Comparison of ENCODE assay signal across 8 cellular contexts in genomic region chr19:40750285-40751064, GRCh38. TPM values are rescaled to one million over a fixed set of nuclear protein-coding genes. Genes with fewer than 3 reads are reported as not detected.
DNase-seq lines count a peak whose midpoint lies in the region; ATAC-seq lines count a peak whose summit lies in the region.

A gene with protein sequence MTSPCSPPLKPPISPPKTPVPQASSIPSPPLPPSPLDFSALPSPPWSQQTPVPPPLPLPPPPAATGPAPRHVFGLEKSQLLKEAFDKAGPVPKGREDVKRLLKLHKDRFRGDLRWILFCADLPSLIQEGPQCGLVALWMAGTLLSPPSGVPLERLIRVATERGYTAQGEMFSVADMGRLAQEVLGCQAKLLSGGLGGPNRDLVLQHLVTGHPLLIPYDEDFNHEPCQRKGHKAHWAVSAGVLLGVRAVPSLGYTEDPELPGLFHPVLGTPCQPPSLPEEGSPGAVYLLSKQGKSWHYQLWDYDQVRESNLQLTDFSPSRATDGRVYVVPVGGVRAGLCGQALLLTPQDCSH (minus strand): TSS chr19:40750477. CDS start chr19:40749803, 674 bp downstream.

- intact Hi-C loops in activated CD4-positive, alpha-beta T cell treated with anti-CD3 and anti-CD28 coated beads for 36 hours (cut with DNase I, micrococcal nuclease): loop anchor here (1.0 to 2.0 kb wide), 20 partner anchors 26 to 646 kb away; partner anchors contain the start of genes COQ8B (in 2 of the 2), NUMBL (in 2 of the 2), RAB4B (in 2 of the 2) and AKT2 (in 1 of the 2)

- CTCF ChIA-PET in activated CD4-positive, alpha-beta T cell treated with anti-CD3 and anti-CD28 coated beads for 36 hours (lab: Charles Lee): interaction anchor here (0.6 to 1.6 kb wide), 13 partner anchors 8 to 558 kb away, joined by 3 to 17 read pairs (median 4); partner anchors contain the start of genes COQ8B, EGLN2, ITPKC and RAB4B

- peak; percentile 79 for ATAC-seq in HG03442 (IDR thresholded peaks at IDR 0.05; ENCODE audit: unreplicated experiment)
- ATAC-seq in activated CD4-positive, alpha-beta T cell treated with anti-CD3 and anti-CD28 coated beads for 36 hours: peak; percentile 90

- POLR2A ChIA-PET in activated CD4-positive, alpha-beta T cell treated with anti-CD3 and anti-CD28 coated beads for 36 hours (lab: Charles Lee): interaction anchor here (0.5 to 3.7 kb wide), 11 partner anchors 16 to 578 kb away, joined by 3 to 46 read pairs (median 4); partner anchors contain the start of genes COQ8B, EGLN2, ITPKC and RAB4B

- H3K27ac Mint-ChIP-seq in activated CD4-positive, alpha-beta T cell treated with anti-CD3 and anti-CD28 coated beads for 36 hours: peak within 1 kb of the TSS; percentile 99

- peaks cover 37% of the 10 kb centered on the region for H3K36me3 Mint-ChIP-seq in activated CD4-positive, alpha-beta T cell treated with anti-CD3 and anti-CD28 coated beads for 36 hours (ENCODE audit: low read depth)

- H3K4me1 Mint-ChIP-seq in activated CD4-positive, alpha-beta T cell treated with anti-CD3 and anti-CD28 coated beads for 36 hours: peaks cover 36% of the 10 kb centered on the region

- DNase-seq in Ammon's horn (ENCODE audit: low spot score) (peak; percentile 100), GM19238 (ENCODE audit: insufficient read length, low spot score) (peak; percentile 96), NCI-H524 (lab: John Stamatoyannopoulos, UW) (peak; percentile 100), kidney glomerular epithelial cell (lab: John Stamatoyannopoulos, UW) (peak; percentile 98)
- peak; percentile 100 for DNase-seq in activated CD4-positive, alpha-beta T cell treated with anti-CD3 and anti-CD28 coated beads for 36 hours
- peak; percentile 96 to 99 for DNase-seq in stimulated activated CD4-positive, alpha-beta T cell treated with anti-CD3 and anti-CD28 coated beads, Interleukin-1b, Interleukin-23, amount 100 ng/mL, for 1 hour (ENCODE audit: low read depth in 2 of 2)

- H3K27me3 Mint-ChIP-seq in activated CD4-positive, alpha-beta T cell treated with anti-CD3 and anti-CD28 coated beads for 36 hours: no peaks in the 10 kb centered on the region

- no peaks in the 10 kb centered on the region for H3K9me3 Mint-ChIP-seq in activated CD4-positive, alpha-beta T cell treated with anti-CD3 and anti-CD28 coated beads for 36 hours (ENCODE audit: low read depth)

- peak within 1 kb of the TSS; percentile 81 for H3K4me3 Mint-ChIP-seq in activated CD4-positive, alpha-beta T cell treated with anti-CD3 and anti-CD28 coated beads for 36 hours

- peak within 1 kb of the TSS; percentile 98 for H3K27ac ChIP-seq in cingulate gyrus (ENCODE audit: low read depth, low read length)

RNA-seq across cellular contexts. Expression of the gene that starts here (rescaled TPM):
- 10 to 100 TPM; 15.0 to 18.0 TPM for total RNA-seq in activated CD4-positive, alpha-beta T cell treated with anti-CD3 and anti-CD28 coated beads for 36 hours

Comparison
In these comparisons a context has a peak if more than half of its experiments do, and no peak if none do; other contexts are left out.
1. Peak in every context shown above with its lines: DNase-seq, ATAC-seq and H3K27ac ChIP-seq.